Comparison of ENCODE assay signal across 20 cellular contexts in the genomic region with DNA sequence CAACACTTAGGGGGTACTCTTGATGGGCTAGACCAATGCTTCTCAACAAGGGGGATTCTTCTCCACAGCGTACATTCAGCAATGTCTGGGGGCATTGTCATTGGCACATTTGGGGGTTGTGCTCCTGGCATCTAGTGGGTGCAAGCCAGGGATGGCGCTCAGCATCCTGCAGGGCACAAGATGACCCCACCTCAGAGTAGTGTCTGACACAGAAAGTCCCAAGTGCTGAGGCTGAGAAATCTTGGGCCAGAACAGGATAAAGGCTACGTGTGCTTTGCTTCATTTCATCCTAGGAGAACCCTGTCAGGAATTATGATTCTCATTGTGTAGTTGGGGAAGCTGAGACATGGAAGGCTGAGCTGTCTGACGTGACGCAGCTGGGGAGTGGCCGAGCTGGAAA.
DNase-seq lines count a peak whose midpoint lies in the region; ATAC-seq and TF ChIP-seq lines count a peak whose summit lies in the region.
"Had no signal": no experiment of that assay in that cellular context is flagged by ENCODE, and none has a peak within 500 bp of the region (broad histone marks: within the 10 kb centered on the region; RNA-seq: fewer than 3 reads in every experiment).

No MANE protein-coding gene starts in this region.

- 73% methylated on average over 6 of the region's 6 CpGs for WGBS in heart right ventricle, 2 donors

- ATAC-seq in heart right ventricle (no peak), GM18907 (IDR thresholded peaks at IDR 0.05; ENCODE audit: unreplicated experiment) (no peak)
- ATAC-seq: A549; CD8-positive, alpha-beta T cell had no signal

- H3K27me3 ChIP-seq in right atrium auricular region (no peaks in the 10 kb centered on the region), heart right ventricle (peaks cover 0 to 38% (median 0%) of the 10 kb centered on the region in 7 donors)
- H3K27me3 ChIP-seq: BLaER1 had no signal

- H3K4me3 ChIP-seq in right atrium auricular region (no peak overlapping the region), heart right ventricle (no peak overlapping the region)
- H3K4me3 ChIP-seq: A549, BLaER1, HAP-1 had no signal

- H3K4me1 ChIP-seq in right atrium auricular region (no peaks in the 10 kb centered on the region), heart right ventricle (peaks cover 0 to 2% (median 0%) of the 10 kb centered on the region in 9 donors)
- H3K4me1 ChIP-seq: A549, Caco-2, HAP-1 had no signal

- peak; percentile 48 for DNase-seq in right atrium auricular region (ENCODE audit: low spot score)
- DNase-seq in heart right ventricle = no peak
- DNase-seq in mesenteric fat pad (ENCODE audit: low spot score) = peak; percentile 53
- no peak for DNase-seq in AG08396 (ENCODE audit: low spot score)
- no peak for DNase-seq in EL
- DNase-seq: 8988T; ACHN; Caco-2; CD4-positive, CD25-positive, alpha-beta regulatory T cell; CD8-positive, alpha-beta T cell; DMS153; GF-D8; GOT3; HFFc6 had no signal

- TF ChIP-seq CTCF in right atrium auricular region (IDR thresholded peaks at IDR 0.05) = no peak
- no peak for TF ChIP-seq CTCF in heart right ventricle (IDR thresholded peaks at IDR 0.05)

- H3K27ac ChIP-seq in right atrium auricular region = no peak overlapping the region
- H3K27ac ChIP-seq in heart right ventricle = no peak overlapping the region
- peak overlapping the region; percentile 70 for H3K27ac ChIP-seq in KOPT-K1 (ENCODE audit: low read depth, low read length, poor library complexity, severe bottlenecking)
- H3K27ac ChIP-seq: A549, BLaER1, C4-2B had no signal

- H3K36me3 ChIP-seq in right atrium auricular region = no peaks in the 10 kb centered on the region
- no peaks in the 10 kb centered on the region for H3K36me3 ChIP-seq in heart right ventricle
- peaks cover 34% of the 10 kb centered on the region for H3K36me3 ChIP-seq in KOPT-K1 (ENCODE audit: insufficient read depth, low read length)
- H3K36me3 ChIP-seq: BLaER1, HAP-1 had no signal

- H3K9me3 ChIP-seq in right atrium auricular region (no peaks in the 10 kb centered on the region), heart right ventricle (no peaks in the 10 kb centered on the region), KOPT-K1 (ENCODE audit: insufficient read depth, low read length, poor library complexity, severe bottlenecking) (no peaks in the 10 kb centered on the region)
- H3K9me3 ChIP-seq: A549, BLaER1, Caco-2, HAP-1 had no signal

- intact Hi-C loops in heart right ventricle (cut with DNase I) = no loop called here

Comparison
In these comparisons a context has a peak if more than half of its experiments do, and no peak if none do; other contexts are left out.
1. DNase-seq: peak in right atrium auricular region (single experiment) and mesenteric fat pad (single experiment); none in heart right ventricle (0 of 2), AG08396 (single experiment) and EL (single experiment).